ENCODE assay signal across 8 cellular contexts in genomic region chr20:25065625-25066338, GRCh38. TPM values are rescaled to one million over a fixed set of nuclear protein-coding genes. Genes with fewer than 3 reads are reported as not detected.
DNase-seq lines count a peak whose midpoint lies in the region; ATAC-seq, FAIRE-seq and TF ChIP-seq lines count a peak whose summit lies in the region.

No MANE protein-coding gene starts in this region.

- H3K9me3 ChIP-seq in adipocyte (ENCODE audit: control insufficient read depth, low read length) (peaks cover 10% of the 10 kb centered on the region), heart right ventricle (no peaks in the 10 kb centered on the region)

- H3K27me3 ChIP-seq in adipocyte (replicated peaks; ENCODE audit: control insufficient read depth, insufficient read depth, low read length) = peaks cover 76% of the 10 kb centered on the region
- H3K27me3 ChIP-seq in heart right ventricle = peaks cover 0 to 36% (median 10%) of the 10 kb centered on the region in 7 donors

- peak; percentile 69 to 94 (median 81) for TF ChIP-seq CTCF in heart right ventricle (IDR thresholded peaks at IDR 0.05)

- H3K4me1 ChIP-seq in adipocyte (ENCODE audit: control insufficient read depth, insufficient read depth, low read length) (no peaks in the 10 kb centered on the region), heart right ventricle (peaks cover 0 to 20% (median 11%) of the 10 kb centered on the region in 9 donors)

- peak; percentile 81 for FAIRE-seq in GM18507 (lab: Jason Lieb, UNC)

- WGBS in heart right ventricle, 2 donors = 28% methylated on average over 9 of the region's 9 CpGs

- intact Hi-C loops in heart right ventricle (cut with DNase I) = loop anchor here in 9 of 10 donors (1.0 to 10.0 kb wide), 8 partner anchors 33 to 339 kb away; partner anchors contain the start of genes ABHD12 (in 3 of the 9) and GINS1 (in 1 of the 9)

- H3K36me3 ChIP-seq in adipocyte (ENCODE audit: control insufficient read depth, insufficient read depth, low read length, severe bottlenecking) = no peaks in the 10 kb centered on the region
- no peaks in the 10 kb centered on the region for H3K36me3 ChIP-seq in heart right ventricle

- DNase-seq in AML-193 (lab: John Stamatoyannopoulos, UW) (peak; percentile 68 to 69), GM18507 (ENCODE audit: extremely low spot score, insufficient read length, low read depth) (no peak), RPMI8226 (peak; percentile 70), adipocyte (ENCODE audit: low read depth) (peak; percentile 84), heart right ventricle (peak; percentile 37 to 60), renal cortical epithelial cell (ENCODE audit: low read depth) (peak; percentile 67), NCI-H2107 treated with DMSO at 0.1 percent for 48 hours (lab: John Stamatoyannopoulos, UW; ENCODE audit: unreplicated experiment) (no peak)

- peak; percentile 60 for ATAC-seq in HG03520 (IDR thresholded peaks at IDR 0.05; ENCODE audit: unreplicated experiment)
- peak; percentile 53 to 92 (median 79) for ATAC-seq in heart right ventricle

- no peak overlapping the region for H3K4me3 ChIP-seq in adipocyte (ENCODE audit: low read length)
- no peak overlapping the region for H3K4me3 ChIP-seq in heart right ventricle

- no peak overlapping the region for H3K9ac ChIP-seq in adipocyte (ENCODE audit: low read length)

- H3K27ac ChIP-seq in heart right ventricle = peak overlapping the region in 1 of 10 donors; percentile 1

RNA-seq across cellular contexts. Expression of gene ACSS1, which starts 7.8 kb away (rescaled TPM):
- total RNA-seq in heart right ventricle = 100 to 1,000 TPM in 3 of 10 donors, 10 to 100 TPM in 7; 72.5 to 114 (median 87.4) TPM
- polyA plus RNA-seq in heart right ventricle = 10 to 100 TPM; 29.7 to 62.2 TPM
- total RNA-seq in renal cortical epithelial cell = 1.2 and 11.8 TPM in 2 replicates

RNA-seq across cellular contexts. Expression of gene VSX1, which starts 16.2 kb away (rescaled TPM):
- under 1 TPM in 8 of 10 donors, not detected in 2; 0.20 to 0.79 (median 0.42) TPM for total RNA-seq in heart right ventricle
- polyA plus RNA-seq in heart right ventricle = under 1 TPM; 0.16 to 0.37 TPM
- not detected in 2 replicates for total RNA-seq in renal cortical epithelial cell

Comparison
In these comparisons a context has a peak if more than half of its experiments do, and no peak if none do; other contexts are left out.
1. DNase-seq: peak in AML-193 (2 of 2), RPMI8226 (single experiment), adipocyte (single experiment), heart right ventricle (2 of 2) and renal cortical epithelial cell (single experiment); none in GM18507 (single experiment) and NCI-H2107 treated with DMSO at 0.1 percent for 48 hours (single experiment).